8 cellular contexts compared by ENCODE assay signal in genomic region chr6:125301435-125302391, GRCh38. TPM values are rescaled to one million over a fixed set of nuclear protein-coding genes. Genes with fewer than 3 reads are reported as not detected.
DNase-seq lines count a peak whose midpoint lies in the region; ATAC-seq and TF ChIP-seq lines count a peak whose summit lies in the region.

HDDC2 (minus strand) TSS chr6:125301967; CDS start chr6:125301932, 35 bp downstream.

- no peaks in the 10 kb centered on the region for H4K20me1 ChIP-seq in neural cell (ENCODE audit: insufficient read depth)

- peaks cover 11 to 14% of the 10 kb centered on the region in 2 donors for H3K4me1 ChIP-seq in thoracic aorta (ENCODE audit: control insufficient read depth in 1 of 2, low read depth in 2 of 2)

- H3K4me3 ChIP-seq in fibroblast of villous mesenchyme (ENCODE audit: low read depth, low read length) (peak within 1 kb of the TSS; percentile 80), neural cell (ENCODE audit: low read length) (peak within 1 kb of the TSS; percentile 81), thoracic aorta (peak within 1 kb of the TSS; percentile 83)

- H3K9me2 ChIP-seq in neural cell (ENCODE audit: insufficient read depth, low read length), result no peaks in the 10 kb centered on the region

- peak; percentile 82 for ATAC-seq in GM19452 (IDR thresholded peaks at IDR 0.05; ENCODE audit: unreplicated experiment)
- peak; percentile 69 for ATAC-seq in HG03558 (IDR thresholded peaks at IDR 0.05; ENCODE audit: extremely low read depth, unreplicated experiment)
- peak; percentile 68 for ATAC-seq in thoracic aorta (ENCODE audit: insufficient number of reproducible peaks, low FRiP score, low read depth)

- peak within 1 kb of the TSS; percentile 62 for H2AFZ ChIP-seq in neural cell (ENCODE audit: low read depth, low read length)

- peak; percentile 22 for TF ChIP-seq RAD21 in neural cell (conservative IDR thresholded peaks at IDR 0.05)

- H3K27ac ChIP-seq in neural cell (ENCODE audit: low read length) (no peak within 1 kb of the TSS), thoracic aorta (peak within 1 kb of the TSS; percentile 87 to 89)

- no peak for TF ChIP-seq EP300 in neural cell (conservative IDR thresholded peaks at IDR 0.05; ENCODE audit: poor library complexity, severe bottlenecking)

- peak; percentile 79 for DNase-seq in D341Med (ENCODE audit: low spot score)
- peak; percentile 59 for DNase-seq in RPMI8226
- DNase-seq in activated gamma-delta T cell (lab: John Stamatoyannopoulos, UW), result peak; percentile 36
- DNase-seq in fibroblast of villous mesenchyme (ENCODE audit: low read depth), result peak; percentile 81
- no peak for DNase-seq in thoracic aorta (ENCODE audit: low spot score)

- H3K79me2 ChIP-seq in neural cell (replicated peaks; ENCODE audit: insufficient read depth, low read length), result no peaks in the 10 kb centered on the region

- H3K9me3 ChIP-seq in neural cell (ENCODE audit: low read length), result no peaks in the 10 kb centered on the region
- H3K9me3 ChIP-seq in thoracic aorta, result no peaks in the 10 kb centered on the region

- H3K36me3 ChIP-seq in neural cell (ENCODE audit: insufficient read depth, low read length) (no peaks in the 10 kb centered on the region), thoracic aorta (peaks cover 7% of the 10 kb centered on the region)

- peak within 1 kb of the TSS; percentile 71 for H3K9ac ChIP-seq in neural cell (ENCODE audit: low read length)

- H3K4me2 ChIP-seq in neural cell (ENCODE audit: low read length), result peak within 1 kb of the TSS; percentile 68

- TF ChIP-seq CTCF in fibroblast of villous mesenchyme (IDR thresholded peaks at IDR 0.05; ENCODE audit: insufficient read depth, low read depth, low read length), result no peak
- TF ChIP-seq CTCF in neural cell (IDR thresholded peaks at IDR 0.05; ENCODE audit: poor library complexity, severe bottlenecking), result no peak
- no peak for TF ChIP-seq CTCF in thoracic aorta (IDR thresholded peaks at IDR 0.05)

- H3K27me3 ChIP-seq in neural cell (ENCODE audit: insufficient read depth, low read depth, low read length), result no peaks in the 10 kb centered on the region
- H3K27me3 ChIP-seq in thoracic aorta (replicated peaks; ENCODE audit: insufficient read depth), result no peaks in the 10 kb centered on the region

- H3F3A ChIP-seq in neural cell (ENCODE audit: insufficient read depth, low read length, poor library complexity, severe bottlenecking), result no peaks in the 10 kb centered on the region

TF ChIP-seq in neural cell, 6 proteins besides CTCF, POLR2A, EP300 and RAD21:
- TF ChIP-seq SMC3 (conservative IDR thresholded peaks at IDR 0.05; ENCODE audit: poor library complexity), result no peak
- peak; percentile 75 for TF ChIP-seq MXI1 (conservative IDR thresholded peaks at IDR 0.05; ENCODE audit: poor library complexity, severe bottlenecking)

RNA-seq across cellular contexts. Expression of gene HDDC2, which starts in this region (rescaled TPM):
- 65.4 and 70.0 TPM in 2 replicates for total RNA-seq in fibroblast of villous mesenchyme
- 72.1 and 75.2 TPM in 2 replicates for polyA plus RNA-seq in neural cell
- polyA minus RNA-seq in neural cell, result 35.3 and 35.4 TPM in 2 replicates
- 10 to 100 TPM; 39.9 TPM for total RNA-seq in thoracic aorta
